36 cellular contexts compared by ENCODE assay signal in genomic region chr4:175641053-175641452, GRCh38.
"Had no signal": no experiment of that assay in that cellular context is flagged by ENCODE, and none has a peak within 500 bp of the region (broad histone marks: within the 10 kb centered on the region; RNA-seq: fewer than 3 reads in every experiment).

No MANE protein-coding gene starts in this region.

- H3K27ac ChIP-seq: cardiac muscle cell, PC-9, RWPE1, VCaP had no signal

- H3K4me3 ChIP-seq: cardiac muscle cell, PC-9 had no signal

- DNase-seq: activated B cell treated with CpG ODN at 0.5 μM for 24 hours; activated CD4-positive, alpha-beta memory T cell treated with anti-CD3 and anti-CD28 coated beads for 36 hours; activated CD4-positive, alpha-beta T cell treated with anti-CD3 and anti-CD28 coated beads for 4 hours; activated CD4-positive, alpha-beta T cell treated with anti-CD3 and anti-CD28 coated beads, Interleukin-2, amount 50 U/mL, for 1 hour; activated CD4-positive, CD25-positive, alpha-beta regulatory T cell treated with anti-CD3 and anti-CD28 coated beads, Interleukin-2, amount 50 U/mL, for 72 hours; activated CD8-positive, alpha-beta memory T cell treated with anti-CD3 and anti-CD28 coated beads, Interleukin-2, amount 50 U/mL, for 4 hours; activated gamma-delta T cell treated with Interleukin-2 at 50 U/mL for 16 hours; activated naive CD4-positive, alpha-beta T cell treated with anti-CD3 and anti-CD28 coated beads, Interleukin-2, amount 10 ng/mL, durations not matched to agents 7 days and 5 days; activated naive CD8-positive, alpha-beta T cell treated with anti-CD3 and anti-CD28 coated beads, Interleukin-2, amount 50 U/mL, for 24 hours; activated T-cell treated with anti-CD3 and anti-CD28 coated beads for 4 hours; activated T-cell treated with anti-CD3 and anti-CD28 coated beads, Interleukin-2, amount 50 U/mL, for 4 hours; anterior cingulate cortex; KG1; MM.1S; MV-4-11; NCI-H1092; NCI-H1436 treated with DMSO at 0.1 percent for 48 hours; NCI-H1694 treated with DMSO at 0.1 percent for 48 hours; NCI-H2029; NCI-H345; NCI-H524 treated with DMSO at 0.1 percent for 48 hours; NK-92 treated with Interleukin-12 subunit alpha and Interleukin-12 subunit beta, amount 100 ng/mL, for 24 hours; PC-9; SIG-M5; SW 1271; T-helper 1 cell; T-helper 2 cell; T-helper 9 cell had no signal

- H3K36me3 Mint-ChIP-seq: activated CD4-positive, alpha-beta memory T cell treated with anti-CD3 and anti-CD28 coated beads for 36 hours; activated naive CD4-positive, alpha-beta T cell treated with anti-CD3 and anti-CD28 coated beads, Interleukin-2, amount 10 ng/mL, durations not matched to agents 7 days and 5 days; activated naive CD8-positive, alpha-beta T cell had no signal

- H3K27me3 Mint-ChIP-seq: activated B cell treated with CpG ODN at 0.5 μM for 24 hours; activated CD4-positive, alpha-beta memory T cell treated with anti-CD3 and anti-CD28 coated beads for 36 hours; activated naive CD4-positive, alpha-beta T cell treated with anti-CD3 and anti-CD28 coated beads, Interleukin-2, amount 10 ng/mL, durations not matched to agents 7 days and 5 days; activated naive CD8-positive, alpha-beta T cell; activated naive CD8-positive, alpha-beta T cell treated with anti-CD3 and anti-CD28 coated beads, Interleukin-2, amount 50 U/mL, for 24 hours; central memory CD8-positive, alpha-beta T cell had no signal

- ATAC-seq: activated naive CD8-positive, alpha-beta T cell treated with anti-CD3 and anti-CD28 coated beads, Interleukin-2, amount 50 U/mL, for 24 hours; activated T-cell treated with anti-CD3 and anti-CD28 coated beads, Interleukin-2, amount 50 U/mL, for 4 hours; Right ventricle myocardium inferior had no signal

- H3K27me3 ChIP-seq: cardiac muscle cell had no signal

- H2AFZ ChIP-seq: PC-9 had no signal

- H3K4me3 Mint-ChIP-seq: activated B cell treated with CpG ODN at 0.5 μM for 24 hours; activated CD4-positive, alpha-beta memory T cell treated with anti-CD3 and anti-CD28 coated beads for 36 hours; activated naive CD4-positive, alpha-beta T cell treated with anti-CD3 and anti-CD28 coated beads, Interleukin-2, amount 10 ng/mL, durations not matched to agents 7 days and 5 days; activated naive CD8-positive, alpha-beta T cell; activated naive CD8-positive, alpha-beta T cell treated with anti-CD3 and anti-CD28 coated beads, Interleukin-2, amount 50 U/mL, for 24 hours; activated T-cell treated with anti-CD3 and anti-CD28 coated beads, Interleukin-2, amount 50 U/mL, for 4 hours; activated T-helper 1 cell treated with anti-CD3 and anti-CD28 coated beads, Interleukin-12 subunit alpha, Interleukin-12 subunit beta, Interleukin-2, Interleukin-4 antibody, amounts not matched to agents 30 ng/mL and 10 ng/mL and 1 ng/mL, durations not matched to agents 14 hours and 24 hours and 36 hours; central memory CD8-positive, alpha-beta T cell had no signal

- H3K27ac Mint-ChIP-seq: activated B cell treated with CpG ODN at 0.5 μM for 24 hours; activated CD4-positive, alpha-beta memory T cell treated with anti-CD3 and anti-CD28 coated beads for 36 hours; activated naive CD4-positive, alpha-beta T cell treated with anti-CD3 and anti-CD28 coated beads, Interleukin-2, amount 10 ng/mL, durations not matched to agents 7 days and 5 days; activated naive CD8-positive, alpha-beta T cell; activated naive CD8-positive, alpha-beta T cell treated with anti-CD3 and anti-CD28 coated beads, Interleukin-2, amount 50 U/mL, for 24 hours; activated T-helper 1 cell treated with anti-CD3 and anti-CD28 coated beads, Interleukin-12 subunit alpha, Interleukin-12 subunit beta, Interleukin-2, Interleukin-4 antibody, amounts not matched to agents 30 ng/mL and 10 ng/mL and 1 ng/mL, durations not matched to agents 14 hours and 24 hours and 36 hours had no signal

- H3K9me3 Mint-ChIP-seq: activated B cell treated with CpG ODN at 0.5 μM for 24 hours; activated CD4-positive, alpha-beta memory T cell treated with anti-CD3 and anti-CD28 coated beads for 36 hours; activated naive CD4-positive, alpha-beta T cell treated with anti-CD3 and anti-CD28 coated beads, Interleukin-2, amount 10 ng/mL, durations not matched to agents 7 days and 5 days; activated naive CD8-positive, alpha-beta T cell treated with anti-CD3 and anti-CD28 coated beads, Interleukin-2, amount 50 U/mL, for 24 hours; activated T-cell treated with anti-CD3 and anti-CD28 coated beads, Interleukin-2, amount 50 U/mL, for 4 hours; activated T-helper 1 cell treated with anti-CD3 and anti-CD28 coated beads, Interleukin-12 subunit alpha, Interleukin-12 subunit beta, Interleukin-2, Interleukin-4 antibody, amounts not matched to agents 30 ng/mL and 10 ng/mL and 1 ng/mL, durations not matched to agents 14 hours and 24 hours and 36 hours had no signal

- H3K4me1 Mint-ChIP-seq: activated B cell treated with CpG ODN at 0.5 μM for 24 hours; activated naive CD4-positive, alpha-beta T cell treated with anti-CD3 and anti-CD28 coated beads, Interleukin-2, amount 10 ng/mL, durations not matched to agents 7 days and 5 days; activated naive CD8-positive, alpha-beta T cell treated with anti-CD3 and anti-CD28 coated beads, Interleukin-2, amount 50 U/mL, for 24 hours; central memory CD8-positive, alpha-beta T cell had no signal

- FAIRE-seq: RCC 7860 had no signal

- H3K36me3 ChIP-seq: cardiac muscle cell had no signal

- H3K4me2 ChIP-seq: PC-9 had no signal
